ENCODE assay signal across 1 cellular context in genomic region chr19:860481-861098, GRCh38.
A peak's percentile ranks its signal among the peaks of the same experiment; 100 is the strongest.
TF ChIP-seq lines count a peak whose summit lies in the region.

No MANE protein-coding gene starts in this region.

TF ChIP-seq in K562, 482 proteins besides CTCF, POLR2A, EP300 and RAD21 (continued from another document and continues in another):
- no peak for TF ChIP-seq ZNF165 (CRISPR knock-in tag; IDR thresholded peaks at IDR 0.05; ENCODE audit: borderline replicate concordance)
- TF ChIP-seq, protein P1, sequence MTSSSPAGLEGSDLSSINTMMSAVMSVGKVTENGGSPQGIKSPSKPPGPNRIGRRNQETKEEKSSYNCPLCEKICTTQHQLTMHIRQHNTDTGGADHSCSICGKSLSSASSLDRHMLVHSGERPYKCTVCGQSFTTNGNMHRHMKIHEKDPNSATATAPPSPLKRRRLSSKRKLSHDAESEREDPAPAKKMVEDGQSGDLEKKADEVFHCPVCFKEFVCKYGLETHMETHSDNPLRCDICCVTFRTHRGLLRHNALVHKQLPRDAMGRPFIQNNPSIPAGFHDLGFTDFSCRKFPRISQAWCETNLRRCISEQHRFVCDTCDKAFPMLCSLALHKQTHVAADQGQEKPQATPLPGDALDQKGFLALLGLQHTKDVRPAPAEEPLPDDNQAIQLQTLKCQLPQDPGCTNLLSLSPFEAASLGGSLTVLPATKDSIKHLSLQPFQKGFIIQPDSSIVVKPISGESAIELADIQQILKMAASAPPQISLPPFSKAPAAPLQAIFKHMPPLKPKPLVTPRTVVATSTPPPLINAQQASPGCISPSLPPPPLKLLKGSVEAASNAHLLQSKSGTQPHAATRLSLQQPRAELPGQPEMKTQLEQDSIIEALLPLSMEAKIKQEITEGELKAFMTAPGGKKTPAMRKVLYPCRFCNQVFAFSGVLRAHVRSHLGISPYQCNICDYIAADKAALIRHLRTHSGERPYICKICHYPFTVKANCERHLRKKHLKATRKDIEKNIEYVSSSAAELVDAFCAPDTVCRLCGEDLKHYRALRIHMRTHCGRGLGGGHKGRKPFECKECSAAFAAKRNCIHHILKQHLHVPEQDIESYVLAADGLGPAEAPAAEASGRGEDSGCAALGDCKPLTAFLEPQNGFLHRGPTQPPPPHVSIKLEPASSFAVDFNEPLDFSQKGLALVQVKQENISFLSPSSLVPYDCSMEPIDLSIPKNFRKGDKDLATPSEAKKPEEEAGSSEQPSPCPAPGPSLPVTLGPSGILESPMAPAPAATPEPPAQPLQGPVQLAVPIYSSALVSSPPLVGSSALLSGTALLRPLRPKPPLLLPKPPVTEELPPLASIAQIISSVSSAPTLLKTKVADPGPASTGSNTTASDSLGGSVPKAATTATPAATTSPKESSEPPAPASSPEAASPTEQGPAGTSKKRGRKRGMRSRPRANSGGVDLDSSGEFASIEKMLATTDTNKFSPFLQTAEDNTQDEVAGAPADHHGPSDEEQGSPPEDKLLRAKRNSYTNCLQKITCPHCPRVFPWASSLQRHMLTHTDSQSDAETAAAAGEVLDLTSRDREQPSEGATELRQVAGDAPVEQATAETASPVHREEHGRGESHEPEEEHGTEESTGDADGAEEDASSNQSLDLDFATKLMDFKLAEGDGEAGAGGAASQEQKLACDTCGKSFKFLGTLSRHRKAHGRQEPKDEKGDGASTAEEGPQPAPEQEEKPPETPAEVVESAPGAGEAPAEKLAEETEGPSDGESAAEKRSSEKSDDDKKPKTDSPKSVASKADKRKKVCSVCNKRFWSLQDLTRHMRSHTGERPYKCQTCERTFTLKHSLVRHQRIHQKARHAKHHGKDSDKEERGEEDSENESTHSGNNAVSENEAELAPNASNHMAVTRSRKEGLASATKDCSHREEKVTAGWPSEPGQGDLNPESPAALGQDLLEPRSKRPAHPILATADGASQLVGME (CRISPR knock-in tag; IDR thresholded peaks at IDR 0.05) = no peak; the same call in 1 of the 2 replicates
- TF ChIP-seq HSF4 (CRISPR knock-in tag; IDR thresholded peaks at IDR 0.05; ENCODE audit: borderline replicate concordance) = no peak
- no peak for TF ChIP-seq ZNF3 (CRISPR knock-in tag; IDR thresholded peaks at IDR 0.05)
- TF ChIP-seq TARDBP (IDR thresholded peaks at IDR 0.05) = peak; percentile 70; the same call in 1 of the 2 replicates
- TF ChIP-seq ZNF217 (CRISPR knock-in tag; IDR thresholded peaks at IDR 0.05) = no peak
- TF ChIP-seq, protein P2, sequence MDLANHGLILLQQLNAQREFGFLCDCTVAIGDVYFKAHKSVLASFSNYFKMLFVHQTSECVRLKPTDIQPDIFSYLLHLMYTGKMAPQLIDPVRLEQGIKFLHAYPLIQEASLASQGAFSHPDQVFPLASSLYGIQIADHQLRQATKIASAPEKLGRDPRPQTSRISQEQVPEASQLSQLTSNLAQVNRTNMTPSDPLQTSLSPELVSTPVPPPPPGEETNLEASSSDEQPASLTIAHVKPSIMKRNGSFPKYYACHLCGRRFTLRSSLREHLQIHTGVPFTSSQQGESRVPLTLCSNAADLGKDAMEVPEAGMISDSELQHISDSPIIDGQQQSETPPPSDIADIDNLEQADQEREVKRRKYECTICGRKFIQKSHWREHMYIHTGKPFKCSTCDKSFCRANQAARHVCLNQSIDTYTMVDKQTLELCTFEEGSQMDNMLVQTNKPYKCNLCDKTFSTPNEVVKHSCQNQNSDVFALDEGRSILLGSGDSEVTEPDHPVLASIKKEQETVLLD (IDR thresholded peaks at IDR 0.05) = no peak
- TF ChIP-seq, protein P3, sequence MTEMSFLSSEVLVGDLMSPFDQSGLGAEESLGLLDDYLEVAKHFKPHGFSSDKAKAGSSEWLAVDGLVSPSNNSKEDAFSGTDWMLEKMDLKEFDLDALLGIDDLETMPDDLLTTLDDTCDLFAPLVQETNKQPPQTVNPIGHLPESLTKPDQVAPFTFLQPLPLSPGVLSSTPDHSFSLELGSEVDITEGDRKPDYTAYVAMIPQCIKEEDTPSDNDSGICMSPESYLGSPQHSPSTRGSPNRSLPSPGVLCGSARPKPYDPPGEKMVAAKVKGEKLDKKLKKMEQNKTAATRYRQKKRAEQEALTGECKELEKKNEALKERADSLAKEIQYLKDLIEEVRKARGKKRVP (CRISPR knock-in tag; IDR thresholded peaks at IDR 0.05) = no peak
- TF ChIP-seq MITF (IDR thresholded peaks at IDR 0.05) = no peak
- TF ChIP-seq, protein P4, sequence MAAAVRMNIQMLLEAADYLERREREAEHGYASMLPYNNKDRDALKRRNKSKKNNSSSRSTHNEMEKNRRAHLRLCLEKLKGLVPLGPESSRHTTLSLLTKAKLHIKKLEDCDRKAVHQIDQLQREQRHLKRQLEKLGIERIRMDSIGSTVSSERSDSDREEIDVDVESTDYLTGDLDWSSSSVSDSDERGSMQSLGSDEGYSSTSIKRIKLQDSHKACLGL (CRISPR knock-in tag; IDR thresholded peaks at IDR 0.05; ENCODE audit: borderline replicate concordance, poor library complexity, severe bottlenecking) = no peak
- no peak for TF ChIP-seq ZNF133 (CRISPR knock-in tag; IDR thresholded peaks at IDR 0.05)
- no peak for TF ChIP-seq CAMTA2 (CRISPR knock-in tag; conservative IDR thresholded peaks at IDR 0.05)
- TF ChIP-seq ARID3B (CRISPR knock-in tag; IDR thresholded peaks at IDR 0.05; ENCODE audit: borderline replicate concordance) = no peak
- TF ChIP-seq E2F3 (CRISPR knock-in tag; IDR thresholded peaks at IDR 0.05) = peak; percentile 27; the same call in 1 of the 2 replicates
- TF ChIP-seq HMG20A (CRISPR knock-in tag; conservative IDR thresholded peaks at IDR 0.05) = no peak
- TF ChIP-seq MTA2 (IDR thresholded peaks at IDR 0.05; ENCODE audit: low read depth) = no peak
- peak; percentile 83 for TF ChIP-seq NFIC (IDR thresholded peaks at IDR 0.05)
- TF ChIP-seq FOXA1 (IDR thresholded peaks at IDR 0.05; ENCODE audit: borderline replicate concordance) = no peak
- no peak for TF ChIP-seq POLR2B (IDR thresholded peaks at IDR 0.05; ENCODE audit: low read depth, partially characterized antibody)
- TF ChIP-seq KDM4B (IDR thresholded peaks at IDR 0.05; ENCODE audit: borderline replicate concordance in 2 of 2, low read depth in 1 of 2) = no peak
- no peak for TF ChIP-seq ZNF444 (CRISPR knock-in tag; IDR thresholded peaks at IDR 0.05)
- TF ChIP-seq MCM5 (IDR thresholded peaks at IDR 0.05; ENCODE audit: low read depth) = no peak
- no peak for TF ChIP-seq PRPF4 (IDR thresholded peaks at IDR 0.05; ENCODE audit: insufficient read depth, low read depth, low read length, poor library complexity, severe bottlenecking)
- TF ChIP-seq, protein P5, sequence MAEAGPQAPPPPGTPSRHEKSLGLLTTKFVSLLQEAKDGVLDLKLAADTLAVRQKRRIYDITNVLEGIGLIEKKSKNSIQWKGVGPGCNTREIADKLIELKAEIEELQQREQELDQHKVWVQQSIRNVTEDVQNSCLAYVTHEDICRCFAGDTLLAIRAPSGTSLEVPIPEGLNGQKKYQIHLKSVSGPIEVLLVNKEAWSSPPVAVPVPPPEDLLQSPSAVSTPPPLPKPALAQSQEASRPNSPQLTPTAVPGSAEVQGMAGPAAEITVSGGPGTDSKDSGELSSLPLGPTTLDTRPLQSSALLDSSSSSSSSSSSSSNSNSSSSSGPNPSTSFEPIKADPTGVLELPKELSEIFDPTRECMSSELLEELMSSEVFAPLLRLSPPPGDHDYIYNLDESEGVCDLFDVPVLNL (CRISPR knock-in tag; IDR thresholded peaks at IDR 0.05; ENCODE audit: low read depth) = 0 out of 2 replicates have a peak, but pooled peaks have one; percentile 27
- no peak for TF ChIP-seq ARNT (IDR thresholded peaks at IDR 0.05)
- no peak for TF ChIP-seq MBD1 (CRISPR knock-in tag; IDR thresholded peaks at IDR 0.05)
- no peak for TF ChIP-seq ZNF143 (CRISPR knock-in tag; IDR thresholded peaks at IDR 0.05)
- peak; percentile 19 for TF ChIP-seq PRDM10 (IDR thresholded peaks at IDR 0.05; ENCODE audit: partially characterized antibody)
- TF ChIP-seq HDAC6 (IDR thresholded peaks at IDR 0.05; ENCODE audit: low read depth, low read length) = no peak
- no peak for TF ChIP-seq TCF3 (CRISPR knock-in tag; IDR thresholded peaks at IDR 0.05)
- TF ChIP-seq NFXL1 (CRISPR knock-in tag; IDR thresholded peaks at IDR 0.05) = no peak
- TF ChIP-seq ZNF696 (CRISPR knock-in tag; conservative IDR thresholded peaks at IDR 0.05) = no peak
- TF ChIP-seq THAP12 (CRISPR knock-in tag; IDR thresholded peaks at IDR 0.05) = peak; percentile 86
- TF ChIP-seq DDX20 (tag; IDR thresholded peaks at IDR 0.05; ENCODE audit: low read depth) = no peak
- TF ChIP-seq CHD4 (IDR thresholded peaks at IDR 0.05; ENCODE audit: insufficient read depth, insufficient replicate concordance, low read depth, low read length, poor library complexity, severe bottlenecking) = no peak
- no peak for TF ChIP-seq ZNF12 (CRISPR knock-in tag; IDR thresholded peaks at IDR 0.05)
- TF ChIP-seq TGIF2 (CRISPR knock-in tag; IDR thresholded peaks at IDR 0.05) = no peak
- TF ChIP-seq TBP (optimal IDR thresholded peaks at IDR 0.05; ENCODE audit: low read depth, low read length) = peak; percentile 53
- TF ChIP-seq STAT5B (CRISPR knock-in tag; IDR thresholded peaks at IDR 0.05) = no peak
- no peak for TF ChIP-seq ZC3H11A (IDR thresholded peaks at IDR 0.05; ENCODE audit: low read depth, low read length)
- TF ChIP-seq TFAM (CRISPR knock-in tag; conservative IDR thresholded peaks at IDR 0.05) = no peak
- TF ChIP-seq HNRNPL (IDR thresholded peaks at IDR 0.05; ENCODE audit: low read depth, low read length) = peak; percentile 86
- peak; percentile 91 for TF ChIP-seq POLR2G (IDR thresholded peaks at IDR 0.05; ENCODE audit: low read depth, low read length)
- no peak for TF ChIP-seq PPARD (CRISPR knock-in tag; IDR thresholded peaks at IDR 0.05)
